Comparison of ENCODE assay signal across 1 cellular context in genomic region chr2:28469947-28470585, GRCh38.
TF ChIP-seq lines count a peak whose summit lies in the region.

No MANE protein-coding gene starts in this region.

TF ChIP-seq in HEK293, 187 proteins besides CTCF, POLR2A, EP300 and RAD21 (continued from another document):
- no peak for TF ChIP-seq ZNF610 (tag by site-specific recombination; IDR thresholded peaks at IDR 0.05; ENCODE audit: borderline replicate concordance)
